23 cellular contexts compared by ENCODE assay signal in the genomic region with DNA sequence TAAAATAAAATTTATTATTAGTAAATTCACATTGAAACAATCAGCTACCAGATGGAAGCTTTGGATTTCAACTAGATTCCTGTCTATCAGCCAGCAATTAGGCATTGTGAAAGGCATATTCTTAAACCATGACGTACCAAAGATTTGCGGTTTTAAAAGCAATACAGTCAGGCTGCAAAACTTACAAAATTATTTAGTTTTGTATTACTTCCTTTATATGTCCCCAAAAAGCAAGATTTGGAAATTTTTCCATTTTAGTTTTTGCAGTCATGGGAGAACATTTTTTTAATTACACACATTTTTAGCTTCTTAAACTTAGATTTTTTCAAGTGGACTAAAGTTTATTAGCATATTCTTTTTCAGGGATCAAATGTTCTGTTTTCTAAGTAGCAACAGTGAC.
A peak's percentile ranks its signal among the peaks of the same experiment; 100 is the strongest.
DNase-seq lines count a peak whose midpoint lies in the region; ATAC-seq and TF ChIP-seq lines count a peak whose summit lies in the region.
"Had no signal": no experiment of that assay in that cellular context is flagged by ENCODE, and none has a peak within 500 bp of the region (broad histone marks: within the 10 kb centered on the region; RNA-seq: fewer than 3 reads in every experiment).

No MANE protein-coding gene starts in this region.

- H3K4me1 ChIP-seq in MM.1S (ENCODE audit: low read length): peaks cover 45% of the 10 kb centered on the region
- H3K4me1 ChIP-seq: prostate gland had no signal

- H3F3A ChIP-seq in MM.1S (ENCODE audit: insufficient read depth, low read length): 0 out of 2 replicates have a peak, but pooled peaks cover 8% of the 10 kb centered on the region

- no peak overlapping the region for H3K9ac ChIP-seq in MM.1S (ENCODE audit: low read length)

- H3K4me3 ChIP-seq in MM.1S (ENCODE audit: low read length) (no peak overlapping the region), fibroblast of the aortic adventitia (ENCODE audit: low read depth, low read length) (no peak overlapping the region)
- H3K4me3 ChIP-seq: cardiac muscle cell, esophagus muscularis mucosa, prostate gland had no signal

- DNase-seq in NOMO-1 (lab: John Stamatoyannopoulos, UW; ENCODE audit: unreplicated experiment in 2 of 2): peak; percentile 20 to 56
- DNase-seq in NOMO-1 treated with dmso at 0.1 percent for 144 hours (lab: John Stamatoyannopoulos, UW; ENCODE audit: unreplicated experiment): no peak
- DNase-seq in MM.1S: no peak
- peak; percentile 11 for DNase-seq in fibroblast of the aortic adventitia (ENCODE audit: low read depth)
- no peak for DNase-seq in NCI-H1436 (lab: John Stamatoyannopoulos, UW)
- no peak for DNase-seq in NCI-H69 (lab: John Stamatoyannopoulos, UW)
- DNase-seq: 8988T; activated CD4-positive, alpha-beta T cell treated with anti-CD3 and anti-CD28 coated beads, Interleukin-2, amount 10 ng/mL, durations not matched to agents 24 days and 14 days; aorta; Calu3; endodermal cell; head of caudate nucleus; mammary epithelial cell; NCI-H1436 treated with DMSO at 0.1 percent for 48 hours; NCI-H510A had no signal

- H2AFZ ChIP-seq in MM.1S (ENCODE audit: low read length): no peak overlapping the region

- H4K20me1 ChIP-seq in MM.1S (ENCODE audit: insufficient read depth, low read length): no peaks in the 10 kb centered on the region

- peak overlapping the region; percentile 16 for H3K4me2 ChIP-seq in MM.1S (ENCODE audit: low read depth, low read length)

- ATAC-seq in HG03196 (IDR thresholded peaks at IDR 0.05; ENCODE audit: unreplicated experiment): no peak
- no peak for ATAC-seq in HG03571 (IDR thresholded peaks at IDR 0.05; ENCODE audit: unreplicated experiment)
- ATAC-seq: SK-N-SH treated with all-trans-retinoic acid at 6 μM for 48 hours had no signal

- H3K79me2 ChIP-seq in MM.1S (ENCODE audit: low read length): no peaks in the 10 kb centered on the region

- no peaks in the 10 kb centered on the region for H3K9me2 ChIP-seq in MM.1S (replicated peaks; ENCODE audit: insufficient read depth, low read length)

- no peaks in the 10 kb centered on the region for H3K27me3 ChIP-seq in MM.1S (replicated peaks; ENCODE audit: insufficient read depth, low read length)
- H3K27me3 ChIP-seq: cardiac muscle cell, esophagus muscularis mucosa had no signal

- no peaks in the 10 kb centered on the region for H3K9me3 ChIP-seq in MM.1S (replicated peaks; ENCODE audit: insufficient read depth, low read length)
- H3K9me3 ChIP-seq: esophagus muscularis mucosa, prostate gland had no signal

- H3K36me3 ChIP-seq in MM.1S (replicated peaks; ENCODE audit: insufficient read depth, low read length): no peaks in the 10 kb centered on the region
- H3K36me3 ChIP-seq: cardiac muscle cell, esophagus muscularis mucosa, prostate gland had no signal

- no peak overlapping the region for H3K27ac ChIP-seq in MM.1S (ENCODE audit: low read length)
- H3K27ac ChIP-seq: C4-2B, cardiac muscle cell, esophagus muscularis mucosa, prostate gland, VCaP had no signal

- TF ChIP-seq CTCF in MM.1S (IDR thresholded peaks at IDR 0.05; ENCODE audit: low read length): no peak
- TF ChIP-seq CTCF in fibroblast of the aortic adventitia (IDR thresholded peaks at IDR 0.05; ENCODE audit: insufficient read depth, low read length): no peak

Comparison
In these comparisons a context has a peak if more than half of its experiments do, and no peak if none do; other contexts are left out.
1. DNase-seq: peak in NOMO-1 (2 of 2) and fibroblast of the aortic adventitia (single experiment); none in NOMO-1 treated with dmso at 0.1 percent for 144 hours (single experiment), MM.1S (single experiment), NCI-H1436 (single experiment) and NCI-H69 (single experiment).